Comparison of ENCODE assay signal across 2 cellular contexts in genomic region chr5:158895573-158895972, GRCh38.
TF ChIP-seq lines count a peak whose summit lies in the region.

No MANE protein-coding gene starts in this region.

TF ChIP-seq in liver, 16 proteins besides CTCF, POLR2A, EP300 and RAD21 (continued from another document):
- TF ChIP-seq REST (IDR thresholded peaks at IDR 0.05) (no peak), RXRA (IDR thresholded peaks at IDR 0.05) (no peak), ZBTB33 (IDR thresholded peaks at IDR 0.05) (no peak), GABPA (IDR thresholded peaks at IDR 0.05 in 1 of 2, conservative IDR thresholded peaks at IDR 0.05 in 1 of 2) (no peak), FOXA2 (IDR thresholded peaks at IDR 0.05) (no peak)

TF ChIP-seq in HepG2, 621 proteins besides CTCF, POLR2A, EP300 and RAD21 (continued from another document):
- no peak for TF ChIP-seq ZNF318 (CRISPR knock-in tag; IDR thresholded peaks at IDR 0.05)
- no peak for TF ChIP-seq GATAD1 (CRISPR knock-in tag; IDR thresholded peaks at IDR 0.05)
- TF ChIP-seq ZNF260 (CRISPR knock-in tag; IDR thresholded peaks at IDR 0.05; ENCODE audit: borderline replicate concordance, low read depth), result no peak
- no peak for TF ChIP-seq ZNF570 (CRISPR knock-in tag; IDR thresholded peaks at IDR 0.05; ENCODE audit: borderline replicate concordance)
- no peak for TF ChIP-seq GATAD2A (CRISPR knock-in tag; IDR thresholded peaks at IDR 0.05)
- TF ChIP-seq ZBTB37 (CRISPR knock-in tag; IDR thresholded peaks at IDR 0.05), result no peak
- no peak for TF ChIP-seq ATF6 (CRISPR knock-in tag; conservative IDR thresholded peaks at IDR 0.05)
- TF ChIP-seq ARID4A (CRISPR knock-in tag; IDR thresholded peaks at IDR 0.05; ENCODE audit: borderline replicate concordance), result no peak
- no peak for TF ChIP-seq ISL2 (CRISPR knock-in tag; IDR thresholded peaks at IDR 0.05)
- TF ChIP-seq ZNF839 (CRISPR knock-in tag; IDR thresholded peaks at IDR 0.05; ENCODE audit: borderline replicate concordance), result no peak
